Comparison of ENCODE assay signal across 1 cellular context in genomic region chr2:68878071-68878711, GRCh38.
A peak's percentile ranks its signal among the peaks of the same experiment; 100 is the strongest.
TF ChIP-seq lines count a peak whose summit lies in the region.

No MANE protein-coding gene starts in this region.

TF ChIP-seq in K562, 482 proteins besides CTCF, POLR2A, EP300 and RAD21 (continues in another document):
- TF ChIP-seq ZNF280A (IDR thresholded peaks at IDR 0.05; ENCODE audit: low read depth, partially characterized antibody) (no peak), GATA2 (CRISPR knock-in tag; IDR thresholded peaks at IDR 0.05) (peak; percentile 36; the same call in 1 of the 2 replicates), MEIS2 (IDR thresholded peaks at IDR 0.05; ENCODE audit: partially characterized antibody) (peak; percentile 51), DACH1 (IDR thresholded peaks at IDR 0.05; ENCODE audit: partially characterized antibody) (peak; percentile 42), SP1 (CRISPR knock-in tag; IDR thresholded peaks at IDR 0.05) (no peak), ZBTB1 (CRISPR knock-in tag; IDR thresholded peaks at IDR 0.05; ENCODE audit: borderline replicate concordance, low read depth) (no peak), BACH1 (tag; IDR thresholded peaks at IDR 0.05) (0 out of 2 replicates have a peak, but pooled peaks have one; percentile 50), MEF2A (IDR thresholded peaks at IDR 0.05; ENCODE audit: control insufficient read depth, low read depth, low read length) (no peak), TRIM24 (IDR thresholded peaks at IDR 0.05) (peak in 1 of 2 experiments; percentile 70; a peak in 3 of 4 replicates), ETV5 (CRISPR knock-in tag; IDR thresholded peaks at IDR 0.05; ENCODE audit: low read depth) (no peak), MED1 (CRISPR knock-in tag; IDR thresholded peaks at IDR 0.05; ENCODE audit: borderline replicate concordance) (no peak), NFE2L1 (tag; IDR thresholded peaks at IDR 0.05; ENCODE audit: borderline replicate concordance, low read depth) (no peak), TFAM (CRISPR knock-in tag; conservative IDR thresholded peaks at IDR 0.05) (no peak), MCM2 (IDR thresholded peaks at IDR 0.05; ENCODE audit: low read depth) (no peak), GABPB1 (CRISPR knock-in tag; IDR thresholded peaks at IDR 0.05) (no peak), DPF2 (IDR thresholded peaks at IDR 0.05) (peak; percentile 60), SNIP1 (IDR thresholded peaks at IDR 0.05; ENCODE audit: low read depth) (no peak), ZNF175 (CRISPR knock-in tag; IDR thresholded peaks at IDR 0.05; ENCODE audit: low read depth) (0 out of 2 replicates have a peak, but pooled peaks have one; percentile 34), ZNF644 (tag; IDR thresholded peaks at IDR 0.05; ENCODE audit: low read depth) (0 out of 2 replicates have a peak, but pooled peaks have one; percentile 71), SP2 (IDR thresholded peaks at IDR 0.05; ENCODE audit: extremely low read depth, low read depth, low read length, poor library complexity, severe bottlenecking) (no peak), HEY1 (CRISPR knock-in tag; IDR thresholded peaks at IDR 0.05; ENCODE audit: borderline replicate concordance) (no peak), PHF21A (IDR thresholded peaks at IDR 0.05; ENCODE audit: borderline replicate concordance, low read depth) (no peak), L3MBTL2 (IDR thresholded peaks at IDR 0.05) (peak; percentile 25; the same call in 1 of the 2 replicates), ZKSCAN1 (IDR thresholded peaks at IDR 0.05; ENCODE audit: low read depth, low read length) (no peak), STAT5A (IDR thresholded peaks at IDR 0.05; ENCODE audit: borderline replicate concordance, low read length) (peak; percentile 56), THRB (CRISPR knock-in tag; conservative IDR thresholded peaks at IDR 0.05) (no peak), HOMEZ (CRISPR knock-in tag; IDR thresholded peaks at IDR 0.05) (no peak), PBX2 (CRISPR knock-in tag; IDR thresholded peaks at IDR 0.05; ENCODE audit: low read depth) (no peak), PBX2 (tag; conservative IDR thresholded peaks at IDR 0.05; ENCODE audit: low read depth) (0 out of 2 replicates have a peak, but pooled peaks have one; percentile 29), POLR2AphosphoS5 (IDR thresholded peaks at IDR 0.05; ENCODE audit: control insufficient read depth, insufficient read depth, low read depth, low read length) (peak; percentile 39; the same call in 1 of the 2 replicates), MBD2 (IDR thresholded peaks at IDR 0.05; ENCODE audit: borderline replicate concordance, low read depth) (no peak), ATF7 (IDR thresholded peaks at IDR 0.05) (no peak), HMGN3 (IDR thresholded peaks at IDR 0.05; ENCODE audit: borderline replicate concordance, extremely low read depth, insufficient read length, low read depth, low read length) (no peak), MGA (IDR thresholded peaks at IDR 0.05) (peak; percentile 36; the same call in 1 of the 2 replicates), BCL6 (CRISPR knock-in tag; IDR thresholded peaks at IDR 0.05) (no peak), THAP12 (CRISPR knock-in tag; IDR thresholded peaks at IDR 0.05) (no peak), ZNF79 (CRISPR knock-in tag; IDR thresholded peaks at IDR 0.05; ENCODE audit: low read depth) (no peak), ELK1 (CRISPR knock-in tag; IDR thresholded peaks at IDR 0.05) (no peak), DIDO1 (tag; IDR thresholded peaks at IDR 0.05; ENCODE audit: low read depth) (no peak), LEF1 (IDR thresholded peaks at IDR 0.05) (no peak), IFI16 (CRISPR knock-in tag; IDR thresholded peaks at IDR 0.05) (no peak), RFX7 (CRISPR knock-in tag; IDR thresholded peaks at IDR 0.05) (no peak)
